ENCODE assay signal across 20 cellular contexts in genomic region chr9:101463397-101463796, GRCh38. TPM values are rescaled to one million over a fixed set of nuclear protein-coding genes. Genes with fewer than 3 reads are reported as not detected.
DNase-seq lines count a peak whose midpoint lies in the region; ATAC-seq and TF ChIP-seq lines count a peak whose summit lies in the region.
"Had no signal": no experiment of that assay in that cellular context is flagged by ENCODE, and none has a peak within 500 bp of the region (broad histone marks: within the 10 kb centered on the region; RNA-seq: fewer than 3 reads in every experiment).

No MANE protein-coding gene starts in this region.

- H3K27me3 ChIP-seq in HUES48 (ENCODE audit: control insufficient read depth, insufficient read depth, low read length) (no peaks in the 10 kb centered on the region), foreskin keratinocyte (no peaks in the 10 kb centered on the region)
- H3K27me3 ChIP-seq: cardiac muscle cell had no signal

- H3K4me3 ChIP-seq in HUES48 (ENCODE audit: low read depth, low read length): no peak overlapping the region
- H3K4me3 ChIP-seq: cardiac muscle cell had no signal

- no peaks in the 10 kb centered on the region for H3K9me3 ChIP-seq in HUES48 (ENCODE audit: control insufficient read depth, insufficient read depth, low read length)

- TF ChIP-seq CTCF in foreskin keratinocyte (conservative IDR thresholded peaks at IDR 0.05): no peak

- H3K9ac ChIP-seq in HUES48 (ENCODE audit: low read depth, low read length): no peak overlapping the region

- H3K27ac ChIP-seq in HUES48 (ENCODE audit: low read depth, low read length) (peak overlapping the region; percentile 84), foreskin keratinocyte (no peak overlapping the region)
- H3K27ac ChIP-seq: cardiac muscle cell had no signal

- peak; percentile 51 for ATAC-seq in GM18909 (IDR thresholded peaks at IDR 0.05; ENCODE audit: poor library complexity, unreplicated experiment)
- ATAC-seq in foreskin keratinocyte: peak; percentile 20
- ATAC-seq in HG03108 (IDR thresholded peaks at IDR 0.05; ENCODE audit: unreplicated experiment): no peak
- no peak for ATAC-seq in GM19324 (IDR thresholded peaks at IDR 0.05; ENCODE audit: low FRiP score, unreplicated experiment)
- ATAC-seq: left cardiac atrium had no signal

- peak; percentile 14 for DNase-seq in astrocyte of the hippocampus (ENCODE audit: low read depth, low spot score)
- peak; percentile 38 to 60 for DNase-seq in foreskin keratinocyte
- DNase-seq in DMS53 (lab: John Stamatoyannopoulos, UW): no peak
- no peak for DNase-seq in activated naive CD4-positive, alpha-beta T cell treated with anti-CD3 and anti-CD28 coated beads, Interleukin-2, amount 50 U/mL, for 16 hours
- DNase-seq: activated T-cell treated with anti-CD3 and anti-CD28 coated beads, Interleukin-2, amount 50 U/mL, for 1 hour; Calu3; left cardiac atrium; NCI-H2107; NCI-H526 treated with DMSO at 0.1 percent for 48 hours; stimulated activated naive CD4-positive, alpha-beta T cell; T-helper 9 cell had no signal

- H3K36me3 ChIP-seq in HUES48 (ENCODE audit: control insufficient read depth, insufficient read depth, low read length): no peaks in the 10 kb centered on the region
- H3K36me3 ChIP-seq: cardiac muscle cell had no signal

- H3K4me1 ChIP-seq in HUES48 (ENCODE audit: control insufficient read depth, insufficient read depth, low read length) (peaks cover 53% of the 10 kb centered on the region), foreskin keratinocyte (peaks cover 15% of the 10 kb centered on the region)

RNA-seq across cellular contexts. Expression of gene ALDOB, which starts 27.8 kb away (rescaled TPM):
- not detected in 2 replicates for total RNA-seq in foreskin keratinocyte
- polyA plus RNA-seq in foreskin keratinocyte: not detected in 2 replicates
- total RNA-seq: cardiac muscle cell, mononuclear cell, OCI-LY7, SK-MEL-5 had no signal
- polyA plus RNA-seq: BJ had no signal

Comparison
In these comparisons a context has a peak if more than half of its experiments do, and no peak if none do; other contexts are left out.
1. ATAC-seq: peak in GM18909 (single experiment) and foreskin keratinocyte (single experiment); none in HG03108 (single experiment) and GM19324 (single experiment).
2. DNase-seq: peak in astrocyte of the hippocampus (single experiment) and foreskin keratinocyte (2 of 2); none in DMS53 (single experiment) and activated naive CD4-positive, alpha-beta T cell treated with anti-CD3 and anti-CD28 coated beads, Interleukin-2, amount 50 U/mL, for 16 hours (single experiment).